ENCODE assay signal across 16 cellular contexts in genomic region chr17:81302861-81303326, GRCh38. TPM values are rescaled to one million over a fixed set of nuclear protein-coding genes. Genes with fewer than 3 reads are reported as not detected.
DNase-seq lines count a peak whose midpoint lies in the region; ATAC-seq, FAIRE-seq and TF ChIP-seq lines count a peak whose summit lies in the region.
"Had no signal": no experiment of that assay in that cellular context is flagged by ENCODE, and none has a peak within 500 bp of the region (broad histone marks: within the 10 kb centered on the region; RNA-seq: fewer than 3 reads in every experiment).

No MANE protein-coding gene starts in this region.

- in situ Hi-C loops in KBM-7 (cut with MboI; ENCODE audit: low pct_unique_long_range_greater_than_20kb, low sequenced_read_pairs) = no loop called here

- no peak overlapping the region for H2BK5ac ChIP-seq in mesendoderm (ENCODE audit: low read length)

- intact Hi-C loops in testis (cut with DNase I; ENCODE audit: low total_unique reads) = no loop called here

- H3K4me1 ChIP-seq in mesendoderm (ENCODE audit: control insufficient read depth, low read depth, low read length) (no peaks in the 10 kb centered on the region), testis (no peaks in the 10 kb centered on the region)

- H3K4ac ChIP-seq in mesendoderm (ENCODE audit: low read depth, low read length) = no peak overlapping the region

- TF ChIP-seq POLR2A in testis (IDR thresholded peaks at IDR 0.05) = no peak

- H3K79me2 ChIP-seq in mesendoderm (ENCODE audit: control insufficient read depth, insufficient read depth, low read length) = no peaks in the 10 kb centered on the region

- DNase-seq in D721Med (ENCODE audit: insufficient read length, low spot score) (no peak), HFFc6 (peak; percentile 21), WTC11 (ENCODE audit: low spot score) (no peak), mesendoderm (no peak), KBM-7 (no peak), testis (no peak)
- DNase-seq: amniotic stem cell, HCEC 1CT, NCI-H1105, NCI-H2171, thyroid gland had no signal

- no peak overlapping the region for H4K5ac ChIP-seq in mesendoderm (ENCODE audit: low read length)

- ATAC-seq in WTC11 (peak; percentile 26; the same call in 1 of the 2 replicates), GM18868 (IDR thresholded peaks at IDR 0.05; ENCODE audit: unreplicated experiment) (no peak), HG03196 (IDR thresholded peaks at IDR 0.05; ENCODE audit: unreplicated experiment) (no peak)

- H2AK5ac ChIP-seq in mesendoderm (ENCODE audit: low read length) = no peak overlapping the region

- no peaks in the 10 kb centered on the region for H3K36me3 Mint-ChIP-seq in HFFc6 (ENCODE audit: low read depth)
- H3K36me3 Mint-ChIP-seq in WTC11 = no peaks in the 10 kb centered on the region

- CTCF ChIA-PET in WTC11 (lab: Charles Lee) = interaction anchor here (0.7 to 1.5 kb wide), 4 partner anchors 8 to 182 kb away, joined by 3 to 7 read pairs (median 4); partner anchors contain the start of gene SLC38A10

- H3K27ac ChIP-seq in mesendoderm (ENCODE audit: low read depth, low read length) = no peak overlapping the region
- H3K27ac ChIP-seq in testis = no peak overlapping the region
- H3K27ac ChIP-seq: thyroid gland had no signal

- H3K9me3 Mint-ChIP-seq in HFFc6 = no peaks in the 10 kb centered on the region
- peaks cover 3% of the 10 kb centered on the region for H3K9me3 Mint-ChIP-seq in WTC11
- H3K9me3 Mint-ChIP-seq: neural crest cell had no signal

- no peak overlapping the region for H2BK120ac ChIP-seq in mesendoderm (ENCODE audit: low read depth, low read length)

- no peaks in the 10 kb centered on the region for H3K4me1 Mint-ChIP-seq in HFFc6 (ENCODE audit: low read depth)
- H3K4me1 Mint-ChIP-seq in WTC11 = no peaks in the 10 kb centered on the region

- H3K18ac ChIP-seq in mesendoderm (ENCODE audit: low read length) = no peak overlapping the region

- H3K27me3 ChIP-seq in mesendoderm (ENCODE audit: insufficient read depth, low read length, poor library complexity) (no peaks in the 10 kb centered on the region), testis (no peaks in the 10 kb centered on the region)
- H3K27me3 ChIP-seq: thyroid gland had no signal

- no peaks in the 10 kb centered on the region for H3K9me3 ChIP-seq in testis
- H3K9me3 ChIP-seq: thyroid gland had no signal

- no peak overlapping the region for H3K4me3 ChIP-seq in mesendoderm (ENCODE audit: low read length)
- H3K4me3 ChIP-seq in testis = no peak overlapping the region
- H3K4me3 ChIP-seq: thyroid gland had no signal

- H3K4me2 ChIP-seq in mesendoderm (ENCODE audit: low read length) = no peak overlapping the region

- no peak overlapping the region for H3K23ac ChIP-seq in mesendoderm (ENCODE audit: low read length)

- WGBS in mesendoderm (ENCODE audit: extremely low coverage, insufficient coverage, low lambda C conversion rate) = no CpG with 5 or more reads among the region's 15 CpGs
- WGBS in testis, 2 donors = 79 to 82% methylated on average over 8 to 15 of the region's 15 CpGs

- H2BK15ac ChIP-seq in mesendoderm (replicated peaks; ENCODE audit: low read depth) = no peak overlapping the region

- H3K36me3 ChIP-seq in mesendoderm (ENCODE audit: control insufficient read depth, insufficient read depth, low read length) = no peaks in the 10 kb centered on the region
- no peaks in the 10 kb centered on the region for H3K36me3 ChIP-seq in testis (ENCODE audit: low read depth, missing control alignments)
- H3K36me3 ChIP-seq: thyroid gland had no signal

- no peak overlapping the region for H3K27ac Mint-ChIP-seq in HFFc6
- no peak overlapping the region for H3K27ac Mint-ChIP-seq in WTC11
- H3K27ac Mint-ChIP-seq: CD14-positive monocyte had no signal

- POLR2A ChIA-PET in WTC11 (lab: Charles Lee) = no interaction called here

- no peak for FAIRE-seq in D721Med (lab: Jason Lieb, UNC)
- FAIRE-seq: frontal cortex had no signal

- H3K4me3 Mint-ChIP-seq in HFFc6 (no peak overlapping the region), WTC11 (no peak overlapping the region)
- H3K4me3 Mint-ChIP-seq: CD14-positive monocyte, neural crest cell had no signal

- peak; percentile 3 for TF ChIP-seq CTCF in D721Med (IDR thresholded peaks at IDR 0.05; ENCODE audit: insufficient read depth, missing control alignments)
- peak; percentile 26; the same call in 1 of the 2 replicates for TF ChIP-seq CTCF in HFFc6 (IDR thresholded peaks at IDR 0.05)
- TF ChIP-seq CTCF in WTC11 (IDR thresholded peaks at IDR 0.05) = no peak
- no peak for TF ChIP-seq CTCF in testis (IDR thresholded peaks at IDR 0.05)

- no peaks in the 10 kb centered on the region for H3K79me1 ChIP-seq in mesendoderm (ENCODE audit: low read length)

- H3K27me3 Mint-ChIP-seq in HFFc6 (ENCODE audit: insufficient read depth) = peaks cover 2% of the 10 kb centered on the region
- H3K27me3 Mint-ChIP-seq in WTC11 (ENCODE audit: low read depth) = no peaks in the 10 kb centered on the region

- H4K8ac ChIP-seq in mesendoderm (ENCODE audit: low read depth, low read length) = no peak overlapping the region

- peak overlapping the region; percentile 17 for H3K56ac ChIP-seq in mesendoderm (ENCODE audit: low read length)

- no peak overlapping the region for H3K9ac ChIP-seq in mesendoderm (ENCODE audit: low read length)

TF ChIP-seq in WTC11, 78 proteins besides CTCF, POLR2A, EP300 and RAD21 (continues in another document):
- TF ChIP-seq TEAD1 (CRISPR knock-in tag; IDR thresholded peaks at IDR 0.05) (no peak), PRDM15 (CRISPR knock-in tag; IDR thresholded peaks at IDR 0.05) (no peak), ZNF121 (CRISPR knock-in tag; IDR thresholded peaks at IDR 0.05) (no peak), FOXJ3 (CRISPR knock-in tag; IDR thresholded peaks at IDR 0.05; ENCODE audit: borderline replicate concordance) (no peak), CBFB (CRISPR knock-in tag; IDR thresholded peaks at IDR 0.05; ENCODE audit: low read depth) (no peak), FOXK1 (CRISPR knock-in tag; IDR thresholded peaks at IDR 0.05) (no peak), RELA (CRISPR knock-in tag; IDR thresholded peaks at IDR 0.05; ENCODE audit: borderline replicate concordance) (no peak), GRHL2 (CRISPR knock-in tag; IDR thresholded peaks at IDR 0.05; ENCODE audit: insufficient replicate concordance, severe bottlenecking) (no peak), MXD4 (CRISPR knock-in tag; IDR thresholded peaks at IDR 0.05; ENCODE audit: borderline replicate concordance) (no peak), TP53 (CRISPR knock-in tag; IDR thresholded peaks at IDR 0.05) (no peak)

RNA-seq across cellular contexts. Expression of gene SLC38A10, which starts 7.8 kb away (rescaled TPM):
- 10 to 100 TPM; 71.2 to 88.3 (median 72.2) TPM for total RNA-seq in HFFc6 (2021; fragmentation: NEBNext Ultra II Directional; extraction: Animal tissue kit (Norgen Biotek cat#: 25700))
- 47.0 to 62.4 TPM (median 53.9 TPM) in 3 replicates for total RNA-seq in WTC11 (2021)
- 13.2 TPM for polyA plus RNA-seq in mesendoderm (2013, experiment 1 of 2)
- polyA plus RNA-seq in mesendoderm (2013, experiment 2 of 2) = 13.7 TPM
- 100 to 1,000 TPM; 131 to 150 TPM for total RNA-seq in testis
- 77.1 TPM for polyA plus RNA-seq in testis (ENCODE audit: insufficient read depth, low read depth, low replicate concordance)

Comparison
In these comparisons a context has a peak if more than half of its experiments do, and no peak if none do; other contexts are left out.
1. CTCF ChIP-seq: peak in D721Med (single experiment) and HFFc6 (single experiment); none in WTC11 (single experiment) and testis (0 of 3).